ENCODE assay signal across 11 cellular contexts in the genomic region with DNA sequence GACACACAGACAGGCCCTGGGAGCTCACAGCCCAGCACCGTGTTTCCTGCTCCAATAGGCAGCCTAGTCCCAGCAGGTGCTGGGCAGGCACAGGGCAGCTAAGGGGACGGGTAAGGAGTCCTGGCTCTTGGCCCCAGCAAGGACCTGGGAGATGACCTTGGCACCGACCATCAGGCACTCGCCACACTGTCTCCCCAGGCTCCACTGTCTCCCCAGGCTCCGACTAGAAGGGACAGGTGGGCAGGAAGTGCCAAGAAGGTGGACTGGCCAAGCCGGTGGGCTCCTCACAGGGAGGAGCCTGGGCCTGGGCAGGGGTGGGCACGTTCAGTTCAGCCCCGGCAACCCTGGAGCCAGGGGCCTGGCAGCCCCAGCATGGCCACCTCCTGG.
DNase-seq lines count a peak whose midpoint lies in the region; ATAC-seq and TF ChIP-seq lines count a peak whose summit lies in the region.
"Had no signal": no experiment of that assay in that cellular context is flagged by ENCODE, and none has a peak within 500 bp of the region (broad histone marks: within the 10 kb centered on the region; RNA-seq: fewer than 3 reads in every experiment).

No MANE protein-coding gene starts in this region.

- CTCF ChIA-PET in A673 (lab: Charles Lee), result interaction anchor here (0.5 to 1.3 kb wide), 8 partner anchors 9 to 426 kb away, joined by 3 to 11 read pairs (median 4); no protein-coding TSS in a partner anchor

- H3K27ac ChIP-seq in A673 (ENCODE audit: low read depth, low read length, poor library complexity, severe bottlenecking) (no peak overlapping the region), body of pancreas (no peak overlapping the region), adrenal gland (no peak overlapping the region)
- H3K27ac ChIP-seq: HL-60 had no signal

- H3K36me3 ChIP-seq in A673 (ENCODE audit: insufficient read depth, low read length, poor library complexity, severe bottlenecking), result no peaks in the 10 kb centered on the region
- H3K36me3 ChIP-seq in body of pancreas (replicated peaks in 1 of 2; ENCODE audit: insufficient read depth in 1 of 2, low read depth in 2 of 2), result no peaks in the 10 kb centered on the region
- H3K36me3 ChIP-seq in adrenal gland (replicated peaks in 1 of 2), result no peaks in the 10 kb centered on the region

- peak; percentile 3 for ATAC-seq in body of pancreas
- ATAC-seq in naive thymus-derived CD8-positive, alpha-beta T cell, result peak; percentile 42 to 50

- H3K4me3 ChIP-seq in A673 (ENCODE audit: low read depth, low read length, poor library complexity, severe bottlenecking) (no peak overlapping the region), body of pancreas (no peak overlapping the region), adrenal gland (no peak overlapping the region)

- H3K27me3 ChIP-seq in A673 (replicated peaks; ENCODE audit: insufficient read depth, low read depth, low read length, poor library complexity) (no peaks in the 10 kb centered on the region), body of pancreas (no peaks in the 10 kb centered on the region), adrenal gland (no peaks in the 10 kb centered on the region)

- TF ChIP-seq POLR2A in body of pancreas (IDR thresholded peaks at IDR 0.05) (no peak), adrenal gland (IDR thresholded peaks at IDR 0.05) (no peak)

- H3K4me1 Mint-ChIP-seq in HFFc6 (ENCODE audit: low read depth), result no peaks in the 10 kb centered on the region
- H3K4me1 Mint-ChIP-seq in naive thymus-derived CD8-positive, alpha-beta T cell, result no peaks in the 10 kb centered on the region
- H3K4me1 Mint-ChIP-seq: CD4-positive, CD25-positive, alpha-beta regulatory T cell had no signal

- DNase-seq in A673 (ENCODE audit: low spot score) (no peak), HFFc6 (no peak), body of pancreas (no peak), SIG-M5 treated with dmso at 0.1 percent for 504 hours (lab: John Stamatoyannopoulos, UW; ENCODE audit: unreplicated experiment) (no peak), AG08396 (ENCODE audit: low spot score) (no peak), adrenal gland (no peak)
- no peak for DNase-seq in naive thymus-derived CD8-positive, alpha-beta T cell
- DNase-seq in effector CD8-positive, alpha-beta T cell (lab: John Stamatoyannopoulos, UW), result no peak
- DNase-seq: amniotic stem cell had no signal

- H3K4me3 Mint-ChIP-seq in HFFc6, result no peak overlapping the region
- no peak overlapping the region for H3K4me3 Mint-ChIP-seq in naive thymus-derived CD8-positive, alpha-beta T cell
- H3K4me3 Mint-ChIP-seq: CD4-positive, CD25-positive, alpha-beta regulatory T cell had no signal

- H3K9me3 ChIP-seq in A673 (ENCODE audit: low read depth, low read length, poor library complexity, severe bottlenecking) (no peaks in the 10 kb centered on the region), body of pancreas (no peaks in the 10 kb centered on the region), adrenal gland (replicated peaks in 1 of 3) (no peaks in the 10 kb centered on the region)

- H3K27me3 Mint-ChIP-seq in HFFc6 (ENCODE audit: insufficient read depth), result peaks cover 2% of the 10 kb centered on the region; the same call in 1 of the 2 replicates
- H3K27me3 Mint-ChIP-seq in naive thymus-derived CD8-positive, alpha-beta T cell, result peaks cover 0 to 4% (median 0%) of the 10 kb centered on the region in 5 donors
- H3K27me3 Mint-ChIP-seq: CD4-positive, CD25-positive, alpha-beta regulatory T cell had no signal

- intact Hi-C loops in A673 (cut with micrococcal nuclease; ENCODE audit: unreplicated experiment) (loop anchor here (5.0 kb wide), 3 partner anchors 69 to 429 kb away; no protein-coding TSS in a partner anchor), body of pancreas (cut with DNase I) (loop anchor here (5.0 kb wide), 1 partner anchor 74 kb away; no protein-coding TSS in a partner anchor), adrenal gland (cut with DNase I) (loop anchor here in 1 of 2 donors (2.0 to 5.0 kb wide), 3 partner anchors 71 to 209 kb away; no protein-coding TSS in a partner anchor)

- BruUV-seq in A673 (replicated peaks; lab: Mats Ljungman, UMichigan), result no TSS peak

- no peaks in the 10 kb centered on the region for H3K9me3 Mint-ChIP-seq in HFFc6
- H3K9me3 Mint-ChIP-seq in naive thymus-derived CD8-positive, alpha-beta T cell, result no peaks in the 10 kb centered on the region
- H3K9me3 Mint-ChIP-seq: CD4-positive, CD25-positive, alpha-beta regulatory T cell had no signal

- H3K4me1 ChIP-seq in A673 (ENCODE audit: insufficient read depth, low read length, poor library complexity, severe bottlenecking) (no peaks in the 10 kb centered on the region), body of pancreas (peaks cover 5% of the 10 kb centered on the region), adrenal gland (replicated peaks in 1 of 2) (no peaks in the 10 kb centered on the region)

- WGBS in body of pancreas, 2 donors, result 27% methylated on average over 8 of the region's 8 CpGs; no CpG with 5 or more reads in 1 of the 2 donors
- WGBS in adrenal gland, 4 donors, result 32 to 58% (median 48%) methylated on average over 2 to 8 of the region's 8 CpGs

- no peaks in the 10 kb centered on the region for H3K36me3 Mint-ChIP-seq in HFFc6 (ENCODE audit: low read depth)
- H3K36me3 Mint-ChIP-seq in naive thymus-derived CD8-positive, alpha-beta T cell, result no peaks in the 10 kb centered on the region
- H3K36me3 Mint-ChIP-seq: CD4-positive, CD25-positive, alpha-beta regulatory T cell had no signal

- POLR2A ChIA-PET in A673 (lab: Charles Lee; ENCODE audit: low non-redundant PET), result interaction anchor here (0.7 kb wide), 1 partner anchor 617 kb away, joined by 3 read pairs; no protein-coding TSS in a partner anchor
- POLR2A ChIA-PET in naive thymus-derived CD8-positive, alpha-beta T cell (lab: Charles Lee), result interaction anchor here (0.5 to 1.1 kb wide), 3 partner anchors 35 to 571 kb away, joined by 3 to 5 read pairs (median 3); a partner anchor contains a TSS

- no peak overlapping the region for H3K27ac Mint-ChIP-seq in HFFc6
- H3K27ac Mint-ChIP-seq in naive thymus-derived CD8-positive, alpha-beta T cell, result peak overlapping the region in 1 of 10 donors; percentile 34
- H3K27ac Mint-ChIP-seq: CD4-positive, CD25-positive, alpha-beta regulatory T cell had no signal

- TF ChIP-seq CTCF in A673 (conservative IDR thresholded peaks at IDR 0.05; ENCODE audit: low read depth, low read length), result 0 out of 2 replicates have a peak, but pooled peaks have one; percentile 39
- TF ChIP-seq CTCF in HFFc6 (IDR thresholded peaks at IDR 0.05), result peak; percentile 70; the same call in 1 of the 2 replicates
- TF ChIP-seq CTCF in body of pancreas (IDR thresholded peaks at IDR 0.05), result no peak
- peak in 1 of 6 experiments; percentile 29 for TF ChIP-seq CTCF in adrenal gland (IDR thresholded peaks at IDR 0.05)

Comparison
In these comparisons a context has a peak if more than half of its experiments do, and no peak if none do; other contexts are left out.
1. CTCF ChIP-seq: peak in A673 (single experiment) and HFFc6 (single experiment); none in body of pancreas (0 of 7).